Comparison of ENCODE assay signal across 15 cellular contexts in the genomic region with DNA sequence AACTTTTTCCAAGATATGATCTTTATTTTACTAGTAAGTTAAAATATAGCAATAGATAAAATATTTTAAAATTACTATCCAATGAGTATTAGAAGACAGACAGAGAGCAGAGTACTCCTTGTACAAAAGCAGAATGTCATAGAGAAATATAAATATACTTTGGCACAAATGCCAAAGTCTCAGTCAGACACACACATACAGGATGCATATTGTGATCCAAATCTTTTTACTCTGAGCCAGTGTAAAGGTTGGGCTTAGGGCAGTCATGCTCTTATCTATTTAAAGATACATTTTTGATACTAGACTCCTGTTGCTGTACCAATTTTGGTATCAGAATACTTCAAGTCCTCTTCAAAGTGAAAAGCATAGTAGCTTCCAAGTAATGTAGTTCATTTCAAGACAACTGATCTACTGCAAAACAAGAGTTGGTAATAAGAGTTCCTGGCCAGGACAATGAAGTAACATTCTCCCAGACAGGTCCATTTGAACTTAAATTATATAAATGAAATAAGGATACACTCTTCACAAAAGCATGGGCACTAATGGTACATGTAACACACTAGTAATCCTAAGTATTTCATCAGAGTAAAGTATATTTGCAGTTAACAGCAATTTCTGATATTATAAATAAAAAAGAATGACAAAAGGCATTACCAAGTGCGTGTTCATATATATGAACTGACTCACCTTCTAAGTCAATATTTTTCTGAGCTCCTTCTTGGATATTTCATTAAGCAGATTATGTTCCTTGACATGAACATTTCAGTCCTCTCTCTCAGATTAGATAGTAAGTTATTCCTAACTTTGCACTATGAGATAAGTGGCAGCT. TPM values are rescaled to one million over a fixed set of nuclear protein-coding genes. Genes with fewer than 3 reads are reported as not detected.
DNase-seq lines count a peak whose midpoint lies in the region; ATAC-seq and TF ChIP-seq lines count a peak whose summit lies in the region.
"Had no signal": no experiment of that assay in that cellular context is flagged by ENCODE, and none has a peak within 500 bp of the region (broad histone marks: within the 10 kb centered on the region; RNA-seq: fewer than 3 reads in every experiment).

No MANE protein-coding gene starts in this region.

- H3K27ac ChIP-seq in DND-41 (ENCODE audit: low read length) (peak overlapping the region; percentile 15; the same call in 1 of the 2 replicates), Panc1 (ENCODE audit: low read length) (peak overlapping the region; percentile 27), epithelial cell of prostate (peak overlapping the region; percentile 65), osteoblast (ENCODE audit: low read depth, low read length) (peak overlapping the region; percentile 58)
- H3K27ac ChIP-seq: neutrophil had no signal

- no peak overlapping the region for H2AFZ ChIP-seq in DND-41 (ENCODE audit: low read depth, low read length)
- H2AFZ ChIP-seq in osteoblast (ENCODE audit: low read length) = no peak overlapping the region

- no peak overlapping the region for H3K4me3 ChIP-seq in DND-41 (ENCODE audit: low read depth in 1 of 2, low read length in 2 of 2)
- no peak overlapping the region for H3K4me3 ChIP-seq in Panc1 (ENCODE audit: low read depth in 2 of 2, low read length in 2 of 2)
- H3K4me3 ChIP-seq in osteoblast (ENCODE audit: insufficient read depth, low read length) = no peak overlapping the region

- in situ Hi-C loops in Panc1 (cut with HindIII; ENCODE audit: low pct_unique_long_range_greater_than_20kb, low sequenced_read_pairs) = no loop called here

- DNase-seq in DND-41 (no peak), Panc1 (ENCODE audit: low read depth, low spot score) (no peak), epithelial cell of prostate (ENCODE audit: low read depth, low spot score) (no peak), osteoblast (ENCODE audit: insufficient read length, low spot score, missing footprints) (no peak), GF-D8 (lab: John Stamatoyannopoulos, UW) (no peak), activated gamma-delta T cell treated with Interleukin-2 at 50 U/mL for 16 hours (no peak), NCI-H1930 (lab: John Stamatoyannopoulos, UW) (no peak), DMS 273 (lab: John Stamatoyannopoulos, UW; ENCODE audit: unreplicated experiment) (no peak)
- DNase-seq: activated CD4-positive, CD25-positive, alpha-beta regulatory T cell; left cardiac atrium; MM.1S; SIG-M5; stimulated activated CD4-positive, alpha-beta T cell treated with anti-CD3 and anti-CD28 coated beads, Interleukin-2, amount 100 ng/mL, for 24 hours had no signal

- CTCF ChIA-PET in Panc1 (lab: Charles Lee) = no interaction called here

- H3K79me2 ChIP-seq in DND-41 (ENCODE audit: insufficient read depth, low read length) = peaks cover 97% of the 10 kb centered on the region
- peaks cover 78% of the 10 kb centered on the region for H3K79me2 ChIP-seq in osteoblast (ENCODE audit: insufficient read depth, low read length)

- peaks cover 14% of the 10 kb centered on the region for H3K4me1 ChIP-seq in DND-41 (ENCODE audit: insufficient read depth, low read length)
- peaks cover 32% of the 10 kb centered on the region for H3K4me1 ChIP-seq in Panc1 (ENCODE audit: control insufficient read depth, insufficient read depth, low read length)
- peaks cover 30% of the 10 kb centered on the region for H3K4me1 ChIP-seq in osteoblast (ENCODE audit: insufficient read depth, low read length)

- H3K36me3 ChIP-seq in DND-41 (ENCODE audit: insufficient read depth, low read length) (no peaks in the 10 kb centered on the region), Panc1 (ENCODE audit: control insufficient read depth, insufficient read depth, low read length) (no peaks in the 10 kb centered on the region), osteoblast (ENCODE audit: insufficient read depth, low read length) (no peaks in the 10 kb centered on the region)
- H3K36me3 ChIP-seq: neutrophil had no signal

- POLR2A ChIA-PET in Panc1 (lab: Charles Lee) = interaction anchor here (0.7 kb wide), 1 partner anchor 62 kb away, joined by 3 read pairs; no protein-coding TSS in a partner anchor

- H3K4me2 ChIP-seq in DND-41 (ENCODE audit: insufficient read depth, low read length) = no peak overlapping the region
- peak overlapping the region; percentile 33 for H3K4me2 ChIP-seq in osteoblast (ENCODE audit: insufficient read depth, low read length)

- H3K9me3 ChIP-seq in DND-41 (ENCODE audit: insufficient read depth, low read length, severe bottlenecking) = no peaks in the 10 kb centered on the region
- no peaks in the 10 kb centered on the region for H3K9me3 ChIP-seq in Panc1 (ENCODE audit: control insufficient read depth, insufficient read depth, low read depth, low read length)
- no peaks in the 10 kb centered on the region for H3K9me3 ChIP-seq in osteoblast (ENCODE audit: low read depth, low read length)
- H3K9me3 ChIP-seq: neutrophil had no signal

- H3K9ac ChIP-seq in DND-41 (ENCODE audit: low read depth, low read length) = no peak overlapping the region

- ATAC-seq in DND-41 (ENCODE audit: insufficient read depth, low read depth) = no peak
- peak; percentile 74 for ATAC-seq in Panc1
- ATAC-seq: stimulated activated memory B cell treated with anti-CD40 and anti-IgM and Interleukin-4, amounts not matched to agents 10 μg/mL and 1 μg/mL and 100 μg/mL, for 72 hours had no signal

- H3K27me3 ChIP-seq in DND-41 (ENCODE audit: insufficient read depth, low read length, poor library complexity) (no peaks in the 10 kb centered on the region), Panc1 (ENCODE audit: control insufficient read depth, insufficient read depth, low read length) (no peaks in the 10 kb centered on the region), osteoblast (ENCODE audit: insufficient read depth, low read length) (no peaks in the 10 kb centered on the region)
- H3K27me3 ChIP-seq: neutrophil had no signal

- H4K20me1 ChIP-seq in DND-41 (ENCODE audit: insufficient read depth, low read length) (peaks cover 15% of the 10 kb centered on the region), osteoblast (ENCODE audit: insufficient read depth, low read length) (peaks cover 8% of the 10 kb centered on the region)

- no TSS peak for BruUV-seq in Panc1 (replicated peaks; lab: Mats Ljungman, UMichigan)

- intact Hi-C loops in Panc1 (cut with micrococcal nuclease; ENCODE audit: unreplicated experiment) = no loop called here

- TF ChIP-seq CTCF in DND-41 (IDR thresholded peaks at IDR 0.05; ENCODE audit: borderline replicate concordance, extremely low read depth, low read length, poor library complexity, severe bottlenecking) = no peak
- no peak for TF ChIP-seq CTCF in Panc1 (IDR thresholded peaks at IDR 0.05)
- TF ChIP-seq CTCF in osteoblast (IDR thresholded peaks at IDR 0.05; ENCODE audit: extremely low read depth, low read depth, low read length) = no peak

RNA-seq across cellular contexts. Expression of gene PFDN1, which starts 10.5 kb away (rescaled TPM):
- total RNA-seq in Panc1 (2021; ENCODE audit: unreplicated experiment) = 54.4 TPM
- polyA plus RNA-seq in Panc1 (2012; ENCODE audit: insufficient read length) = 45.7 TPM
- total RNA-seq in osteoblast = 58.3 and 65.9 TPM in 2 replicates

RNA-seq across cellular contexts. Expression of gene HBEGF, which starts 54.0 kb away (rescaled TPM):
- total RNA-seq in Panc1 (2021; ENCODE audit: unreplicated experiment) (5.0 TPM), osteoblast (1.8 and 2.5 TPM in 2 replicates)
- 2.9 TPM for polyA plus RNA-seq in Panc1 (2012; ENCODE audit: insufficient read length)

Comparison
In these comparisons a context has a peak if more than half of its experiments do, and no peak if none do; other contexts are left out.
1. H3K27ac ChIP-seq: peak in every context shown above with its lines; median percentile 65 in epithelial cell of prostate; 58 in osteoblast; 27 in Panc1; 15 in DND-41.